Comparison of ENCODE assay signal across 11 cellular contexts in genomic region chr4:133969202-133969873, GRCh38.
DNase-seq lines count a peak whose midpoint lies in the region; ATAC-seq, FAIRE-seq and TF ChIP-seq lines count a peak whose summit lies in the region.
"Had no signal": no experiment of that assay in that cellular context is flagged by ENCODE, and none has a peak within 500 bp of the region (broad histone marks: within the 10 kb centered on the region; RNA-seq: fewer than 3 reads in every experiment).

No MANE protein-coding gene starts in this region.

- no peak overlapping the region for H2AFZ ChIP-seq in fibroblast of lung (ENCODE audit: low read length)

- H3K9ac ChIP-seq in fibroblast of lung (ENCODE audit: insufficient read depth, low read length) = no peak overlapping the region

- H3K79me2 ChIP-seq in fibroblast of lung (ENCODE audit: control insufficient read depth, insufficient read depth, low read length) = no peaks in the 10 kb centered on the region

- ATAC-seq in heart right ventricle = peak in 4 of 8 donors; percentile 39 to 74 (median 59)
- no peak for ATAC-seq in Right ventricle myocardium superior (ENCODE audit: poor library complexity)
- no peak for ATAC-seq in GM21381 (IDR thresholded peaks at IDR 0.05; ENCODE audit: unreplicated experiment)
- ATAC-seq: PC-3 had no signal

- intact Hi-C loops in heart right ventricle (cut with DNase I) (no loop called here), Right ventricle myocardium superior (cut with DNase I) (no loop called here)

- H3K36me3 ChIP-seq in heart right ventricle (no peaks in the 10 kb centered on the region), fibroblast of lung (ENCODE audit: control insufficient read depth, insufficient read depth, low read length) (no peaks in the 10 kb centered on the region)

- WGBS in heart right ventricle, 2 donors = 42 to 46% methylated on average over 4 of the region's 4 CpGs

- H4K20me1 ChIP-seq in fibroblast of lung (ENCODE audit: control insufficient read depth, extremely low read depth, insufficient read depth, low read length) = no peaks in the 10 kb centered on the region

- FAIRE-seq in urothelium cell line (lab: Jason Lieb, UNC) = no peak
- FAIRE-seq: GM12891 had no signal

- H3K4me2 ChIP-seq in fibroblast of lung (ENCODE audit: extremely low read depth, insufficient read depth, low read length) = no peak overlapping the region

- no peak for TF ChIP-seq CTCF in heart right ventricle (IDR thresholded peaks at IDR 0.05)
- TF ChIP-seq CTCF in fibroblast of lung (conservative IDR thresholded peaks at IDR 0.05 in 1 of 2, IDR thresholded peaks at IDR 0.05 in 1 of 2; ENCODE audit: low read depth in 1 of 2, low read length in 2 of 2) = no peak

- H3K4me3 ChIP-seq in heart right ventricle = no peak overlapping the region
- no peak overlapping the region for H3K4me3 ChIP-seq in fibroblast of lung (replicated peaks in 1 of 4; ENCODE audit: control extremely low read depth in 1 of 4, insufficient read depth in 1 of 4, low read depth in 3 of 4, low read length in 4 of 4)

- peak overlapping the region in 3 of 10 donors; percentile 35 to 49 (median 38) for H3K27ac ChIP-seq in heart right ventricle
- H3K27ac ChIP-seq in fibroblast of lung (ENCODE audit: insufficient read depth, low read length) = no peak overlapping the region

- H3K27me3 ChIP-seq in heart right ventricle (no peaks in the 10 kb centered on the region), fibroblast of lung (ENCODE audit: control insufficient read depth, insufficient read depth, low read length) (no peaks in the 10 kb centered on the region)

- DNase-seq in heart right ventricle = peak; percentile 13 to 51
- DNase-seq in Right ventricle myocardium superior = no peak
- peak; percentile 31 for DNase-seq in NCI-H82 treated with DMSO at 0.1 percent for 48 hours (lab: John Stamatoyannopoulos, UW; ENCODE audit: unreplicated experiment)
- DNase-seq in fibroblast of lung (ENCODE audit: low read depth in 2 of 2) = peak; percentile 80
- DNase-seq in urothelium cell line (ENCODE audit: low spot score) = peak; percentile 1
- DNase-seq in mesenteric fat pad (ENCODE audit: low spot score) = no peak
- DNase-seq in NCI-H128 (lab: John Stamatoyannopoulos, UW; ENCODE audit: unreplicated experiment) = no peak
- DNase-seq: activated CD4-positive, alpha-beta T cell treated with anti-CD3 and anti-CD28 coated beads, Interleukin-2, amount 50 U/mL, for 1 hour; PC-3 had no signal

- peaks cover 0 to 21% (median 7%) of the 10 kb centered on the region in 9 donors for H3K4me1 ChIP-seq in heart right ventricle
- no peaks in the 10 kb centered on the region for H3K4me1 ChIP-seq in fibroblast of lung (ENCODE audit: control insufficient read depth, extremely low read depth, insufficient read depth, low read length)

- H3K9me3 ChIP-seq in heart right ventricle = peaks cover 0 to 28% (median 8%) of the 10 kb centered on the region in 11 donors
- H3K9me3 ChIP-seq in fibroblast of lung (ENCODE audit: control insufficient read depth, insufficient read depth, low read depth, low read length) = no peaks in the 10 kb centered on the region

Comparison
In these comparisons a context has a peak if more than half of its experiments do, and no peak if none do; other contexts are left out.
1. DNase-seq: peak in heart right ventricle (2 of 2), NCI-H82 treated with DMSO at 0.1 percent for 48 hours (single experiment), fibroblast of lung (2 of 2) and urothelium cell line (single experiment); none in Right ventricle myocardium superior (single experiment), mesenteric fat pad (single experiment) and NCI-H128 (single experiment).